In the genomic region with DNA sequence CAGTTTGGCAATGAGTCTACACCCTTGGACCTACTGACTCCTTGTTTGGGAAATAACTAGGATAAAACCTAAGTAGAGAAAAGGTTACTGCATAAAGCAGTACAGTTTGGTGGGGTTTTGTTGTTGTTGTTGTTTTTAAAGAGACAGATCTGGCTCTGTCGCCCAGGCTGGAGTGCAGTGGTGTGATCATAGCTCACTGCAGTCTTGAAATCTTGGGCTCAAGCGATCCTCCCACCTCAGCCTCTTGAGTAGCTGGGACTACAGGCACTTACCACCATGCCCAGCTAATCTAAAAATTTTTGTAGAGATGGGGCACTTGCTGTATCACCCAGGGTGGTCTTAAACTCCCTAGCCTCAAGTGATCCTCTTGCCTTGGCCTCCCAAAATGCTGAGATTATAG, we compare ENCODE assay signal across 1 cellular context.
A peak's percentile ranks its signal among the peaks of the same experiment; 100 is the strongest.
TF ChIP-seq lines count a peak whose summit lies in the region.

No MANE protein-coding gene starts in this region.

TF ChIP-seq in HepG2, 621 proteins besides CTCF, POLR2A, EP300 and RAD21:
- TF ChIP-seq, protein P1, sequence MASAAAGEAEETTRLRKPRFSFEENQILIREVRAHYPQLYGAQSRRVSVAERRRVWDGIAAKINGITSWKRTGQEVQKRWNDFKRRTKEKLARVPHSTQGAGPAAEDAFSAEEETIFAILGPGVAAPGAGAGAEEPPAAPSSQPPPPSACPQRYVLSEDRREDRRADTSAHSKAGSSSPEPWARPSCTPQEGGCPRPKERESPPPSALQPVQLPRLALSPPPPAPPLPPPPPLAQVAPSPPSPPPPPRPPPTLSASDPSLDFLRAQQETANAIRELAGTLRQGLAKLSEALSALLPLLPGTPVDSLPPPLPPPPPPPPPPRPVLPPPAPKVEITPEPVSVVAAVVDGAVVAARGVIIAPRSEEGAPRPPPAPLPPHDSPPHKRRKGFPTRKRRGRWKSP (CRISPR knock-in tag; IDR thresholded peaks at IDR 0.05): 0 out of 2 replicates have a peak, but pooled peaks have one; percentile 21
- TF ChIP-seq, protein P2, sequence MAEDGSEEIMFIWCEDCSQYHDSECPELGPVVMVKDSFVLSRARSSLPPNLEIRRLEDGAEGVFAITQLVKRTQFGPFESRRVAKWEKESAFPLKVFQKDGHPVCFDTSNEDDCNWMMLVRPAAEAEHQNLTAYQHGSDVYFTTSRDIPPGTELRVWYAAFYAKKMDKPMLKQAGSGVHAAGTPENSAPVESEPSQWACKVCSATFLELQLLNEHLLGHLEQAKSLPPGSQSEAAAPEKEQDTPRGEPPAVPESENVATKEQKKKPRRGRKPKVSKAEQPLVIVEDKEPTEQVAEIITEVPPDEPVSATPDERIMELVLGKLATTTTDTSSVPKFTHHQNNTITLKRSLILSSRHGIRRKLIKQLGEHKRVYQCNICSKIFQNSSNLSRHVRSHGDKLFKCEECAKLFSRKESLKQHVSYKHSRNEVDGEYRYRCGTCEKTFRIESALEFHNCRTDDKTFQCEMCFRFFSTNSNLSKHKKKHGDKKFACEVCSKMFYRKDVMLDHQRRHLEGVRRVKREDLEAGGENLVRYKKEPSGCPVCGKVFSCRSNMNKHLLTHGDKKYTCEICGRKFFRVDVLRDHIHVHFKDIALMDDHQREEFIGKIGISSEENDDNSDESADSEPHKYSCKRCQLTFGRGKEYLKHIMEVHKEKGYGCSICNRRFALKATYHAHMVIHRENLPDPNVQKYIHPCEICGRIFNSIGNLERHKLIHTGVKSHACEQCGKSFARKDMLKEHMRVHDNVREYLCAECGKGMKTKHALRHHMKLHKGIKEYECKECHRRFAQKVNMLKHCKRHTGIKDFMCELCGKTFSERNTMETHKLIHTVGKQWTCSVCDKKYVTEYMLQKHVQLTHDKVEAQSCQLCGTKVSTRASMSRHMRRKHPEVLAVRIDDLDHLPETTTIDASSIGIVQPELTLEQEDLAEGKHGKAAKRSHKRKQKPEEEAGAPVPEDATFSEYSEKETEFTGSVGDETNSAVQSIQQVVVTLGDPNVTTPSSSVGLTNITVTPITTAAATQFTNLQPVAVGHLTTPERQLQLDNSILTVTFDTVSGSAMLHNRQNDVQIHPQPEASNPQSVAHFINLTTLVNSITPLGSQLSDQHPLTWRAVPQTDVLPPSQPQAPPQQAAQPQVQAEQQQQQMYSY (CRISPR knock-in tag; IDR thresholded peaks at IDR 0.05): no peak
- TF ChIP-seq, protein P3, sequence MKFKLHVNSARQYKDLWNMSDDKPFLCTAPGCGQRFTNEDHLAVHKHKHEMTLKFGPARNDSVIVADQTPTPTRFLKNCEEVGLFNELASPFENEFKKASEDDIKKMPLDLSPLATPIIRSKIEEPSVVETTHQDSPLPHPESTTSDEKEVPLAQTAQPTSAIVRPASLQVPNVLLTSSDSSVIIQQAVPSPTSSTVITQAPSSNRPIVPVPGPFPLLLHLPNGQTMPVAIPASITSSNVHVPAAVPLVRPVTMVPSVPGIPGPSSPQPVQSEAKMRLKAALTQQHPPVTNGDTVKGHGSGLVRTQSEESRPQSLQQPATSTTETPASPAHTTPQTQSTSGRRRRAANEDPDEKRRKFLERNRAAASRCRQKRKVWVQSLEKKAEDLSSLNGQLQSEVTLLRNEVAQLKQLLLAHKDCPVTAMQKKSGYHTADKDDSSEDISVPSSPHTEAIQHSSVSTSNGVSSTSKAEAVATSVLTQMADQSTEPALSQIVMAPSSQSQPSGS (CRISPR knock-in tag; IDR thresholded peaks at IDR 0.05): no peak
